ENCODE assay signal across 8 cellular contexts in the genomic region with DNA sequence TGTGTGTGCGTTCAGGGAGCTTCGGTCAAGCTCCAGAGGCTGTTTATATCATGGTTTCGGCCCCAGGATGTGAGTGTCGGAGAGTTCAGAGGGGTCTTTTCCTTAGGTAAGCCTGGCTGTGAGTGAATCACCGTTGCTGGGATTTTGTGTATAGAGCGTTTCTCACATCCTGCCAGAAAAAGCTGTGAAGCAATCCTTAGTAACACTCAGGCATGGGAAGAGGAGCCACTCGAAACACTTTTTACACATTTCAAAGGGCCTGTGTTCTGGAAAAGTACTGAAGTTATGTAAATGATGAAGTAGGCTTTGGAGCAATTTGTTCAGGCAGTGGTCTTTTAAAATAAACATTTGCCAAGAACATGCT. TPM values are rescaled to one million over a fixed set of nuclear protein-coding genes. Genes with fewer than 3 reads are reported as not detected.
A peak's percentile ranks its signal among the peaks of the same experiment; 100 is the strongest.
DNase-seq lines count a peak whose midpoint lies in the region; ATAC-seq and TF ChIP-seq lines count a peak whose summit lies in the region.

No MANE protein-coding gene starts in this region.

- H3K9me2 ChIP-seq in DOHH2 (replicated peaks; ENCODE audit: control insufficient read depth, low read length) = no peaks in the 10 kb centered on the region
- no peaks in the 10 kb centered on the region for H3K9me2 ChIP-seq in PC-9 (ENCODE audit: insufficient read depth)

- H3K27me3 Mint-ChIP-seq in nephron progenitor cell (ENCODE audit: low read depth, poor library complexity) = peaks cover 2% of the 10 kb centered on the region

- H3K79me2 ChIP-seq in DOHH2 (ENCODE audit: control insufficient read depth, low read length) = peaks cover 54% of the 10 kb centered on the region
- H3K79me2 ChIP-seq in PC-9 (ENCODE audit: low read depth) = peaks cover 54% of the 10 kb centered on the region

- H3K36me3 ChIP-seq in DOHH2 (ENCODE audit: control insufficient read depth, low read length) = peaks cover 16% of the 10 kb centered on the region
- H3K36me3 ChIP-seq in PC-9 (ENCODE audit: low read depth) = no peaks in the 10 kb centered on the region
- no peaks in the 10 kb centered on the region for H3K36me3 ChIP-seq in effector memory CD4-positive, alpha-beta T cell (ENCODE audit: control insufficient read depth, insufficient read depth, low read length)

- peak overlapping the region; percentile 94 for H3K27ac Mint-ChIP-seq in nephron progenitor cell

- H3F3A ChIP-seq in DOHH2 (ENCODE audit: control insufficient read depth, insufficient read depth) (no peaks in the 10 kb centered on the region), PC-9 (ENCODE audit: insufficient read depth, low read depth) (peaks cover 20% of the 10 kb centered on the region; the same call in 1 of the 2 replicates)

- H3K4me3 Mint-ChIP-seq in nephron progenitor cell = peak overlapping the region; percentile 99

- H3K36me3 Mint-ChIP-seq in nephron progenitor cell (ENCODE audit: low read depth) = peaks cover 19% of the 10 kb centered on the region

- peak overlapping the region; percentile 94; the same call in 1 of the 2 replicates for H2AFZ ChIP-seq in PC-9

- ATAC-seq in HG03025 (IDR thresholded peaks at IDR 0.05; ENCODE audit: low FRiP score, unreplicated experiment) (no peak), HG03520 (IDR thresholded peaks at IDR 0.05; ENCODE audit: unreplicated experiment) (no peak)

- H3K27me3 ChIP-seq in DOHH2 (ENCODE audit: control insufficient read depth, low read length) (peaks cover 23% of the 10 kb centered on the region), PC-9 (ENCODE audit: insufficient read depth, low read depth) (no peaks in the 10 kb centered on the region)
- H3K27me3 ChIP-seq in effector memory CD4-positive, alpha-beta T cell (replicated peaks; ENCODE audit: control insufficient read depth, insufficient read depth, low read length, poor library complexity, severe bottlenecking) = no peaks in the 10 kb centered on the region

- peaks cover 12% of the 10 kb centered on the region for H4K20me1 ChIP-seq in DOHH2 (ENCODE audit: control insufficient read depth, insufficient read depth, low read depth, low read length)
- peaks cover 30% of the 10 kb centered on the region; the same call in 1 of the 2 replicates for H4K20me1 ChIP-seq in PC-9 (ENCODE audit: insufficient read depth)

- H3K9me3 ChIP-seq in DOHH2 (ENCODE audit: control insufficient read depth, insufficient read depth, low read length) (no peaks in the 10 kb centered on the region), PC-9 (ENCODE audit: insufficient read depth, low read depth) (no peaks in the 10 kb centered on the region)
- H3K9me3 ChIP-seq in effector memory CD4-positive, alpha-beta T cell (ENCODE audit: control insufficient read depth, low read length) = no peaks in the 10 kb centered on the region

- peak overlapping the region; percentile 83 for H3K4me2 ChIP-seq in DOHH2 (ENCODE audit: low read length)
- peak overlapping the region; percentile 86 for H3K4me2 ChIP-seq in PC-9

- peaks cover 77% of the 10 kb centered on the region for H3K4me1 Mint-ChIP-seq in nephron progenitor cell

- no peak for TF ChIP-seq CTCF in DOHH2 (IDR thresholded peaks at IDR 0.05; ENCODE audit: low read depth, low read length, poor library complexity, severe bottlenecking)
- no peak for TF ChIP-seq CTCF in PC-9 (conservative IDR thresholded peaks at IDR 0.05)
- no peak for TF ChIP-seq CTCF in nephron progenitor cell (IDR thresholded peaks at IDR 0.05)

- CTCF ChIA-PET in PC-9 (lab: Charles Lee) = no interaction called here

- DNase-seq in PC-9 (no peak), nephron progenitor cell (no peak), NK-92 (lab: John Stamatoyannopoulos, UW; ENCODE audit: unreplicated experiment) (no peak)
- no peak for DNase-seq in effector memory CD4-positive, alpha-beta T cell
- no peak for DNase-seq in activated CD4-positive, CD25-positive, alpha-beta regulatory T cell (lab: John Stamatoyannopoulos, UW)

- intact Hi-C loops in PC-9 (cut with micrococcal nuclease; ENCODE audit: unreplicated experiment) = no loop called here

- no peaks in the 10 kb centered on the region for H3K9me3 Mint-ChIP-seq in nephron progenitor cell

- H3K4me1 ChIP-seq in DOHH2 (ENCODE audit: control insufficient read depth, low read length) (peaks cover 29% of the 10 kb centered on the region), PC-9 (replicated peaks; ENCODE audit: insufficient read depth) (peaks cover 34% of the 10 kb centered on the region)
- peaks cover 39% of the 10 kb centered on the region for H3K4me1 ChIP-seq in effector memory CD4-positive, alpha-beta T cell (ENCODE audit: control insufficient read depth, insufficient read depth, low read length, poor library complexity, severe bottlenecking)

- POLR2A ChIA-PET in PC-9 (lab: Charles Lee; ENCODE audit: unreplicated experiment) = no interaction called here

- H3K27ac ChIP-seq in DOHH2 (ENCODE audit: low read depth, low read length) = peak overlapping the region; percentile 6; the same call in 1 of the 2 replicates
- peak overlapping the region; percentile 75 for H3K27ac ChIP-seq in PC-9
- peak overlapping the region; percentile 74 for H3K27ac ChIP-seq in effector memory CD4-positive, alpha-beta T cell (ENCODE audit: insufficient read depth, low read length, poor library complexity, severe bottlenecking)

- H3K4me3 ChIP-seq in DOHH2 (ENCODE audit: low read length) (peak overlapping the region; percentile 99), PC-9 (peak overlapping the region; percentile 78)
- H3K4me3 ChIP-seq in effector memory CD4-positive, alpha-beta T cell (ENCODE audit: insufficient read depth, low read depth, low read length, poor library complexity, severe bottlenecking) = peak overlapping the region; percentile 85

- BruUV-seq in PC-9 (replicated peaks; lab: Mats Ljungman, UMichigan) = no TSS peak

RNA-seq across cellular contexts. Expression of gene PGS1, which starts 0.7 kb away (rescaled TPM):
- total RNA-seq in PC-9 (2021) = 37.7 and 40.2 TPM in 2 replicates

RNA-seq across cellular contexts. Expression of gene SOCS3, which starts 19.2 kb away (rescaled TPM):
- 20.7 and 21.7 TPM in 2 replicates for total RNA-seq in PC-9 (2021)

Comparison
In these comparisons a context has a peak if more than half of its experiments do, and no peak if none do; other contexts are left out.
1. H3K27ac ChIP-seq: peak in every context shown above with its lines; median percentile 75 in PC-9; 74 in effector memory CD4-positive, alpha-beta T cell; 6 in DOHH2.